In the genomic region with DNA sequence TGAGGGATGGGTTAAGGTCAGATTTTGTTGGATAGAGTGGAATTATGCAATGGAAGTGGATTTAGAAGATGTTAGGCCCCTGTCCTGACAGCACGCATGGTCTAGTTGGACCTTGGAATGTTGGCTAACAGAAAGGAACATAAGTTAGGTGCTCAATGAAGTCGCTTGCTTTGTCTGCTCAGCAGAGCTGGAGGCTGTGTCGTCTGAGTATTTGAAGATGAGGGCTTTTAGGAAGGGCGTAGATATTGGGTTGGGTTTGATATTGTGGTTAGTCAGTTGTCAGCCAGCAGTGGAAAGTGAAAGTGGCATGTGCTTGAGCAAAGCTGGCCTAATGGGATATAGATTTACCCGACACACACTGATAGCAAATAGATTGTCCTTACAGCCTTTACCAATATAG, we compare ENCODE assay signal across 12 cellular contexts.
DNase-seq lines count a peak whose midpoint lies in the region; ATAC-seq and TF ChIP-seq lines count a peak whose summit lies in the region.
"Had no signal": no experiment of that assay in that cellular context is flagged by ENCODE, and none has a peak within 500 bp of the region (broad histone marks: within the 10 kb centered on the region; RNA-seq: fewer than 3 reads in every experiment).

No MANE protein-coding gene starts in this region.

- no peak for TF ChIP-seq CTCF in CD8-positive, alpha-beta T cell (IDR thresholded peaks at IDR 0.05)
- TF ChIP-seq CTCF in activated B cell treated with CpG ODN at 0.5 μM for 24 hours (IDR thresholded peaks at IDR 0.05) (no peak), HFFc6 (IDR thresholded peaks at IDR 0.05) (no peak)

- intact Hi-C loops in CD8-positive, alpha-beta T cell (cut with DNase I, micrococcal nuclease) = no loop called here
- intact Hi-C loops in activated B cell treated with CpG ODN at 0.5 μM for 24 hours (cut with micrococcal nuclease) = no loop called here

- no peak overlapping the region for H3K4me3 ChIP-seq in CD8-positive, alpha-beta T cell (ENCODE audit: low read depth, low read length)

- H3K9me3 Mint-ChIP-seq in CD8-positive, alpha-beta T cell = no peaks in the 10 kb centered on the region
- H3K9me3 Mint-ChIP-seq in activated B cell treated with CpG ODN at 0.5 μM for 24 hours = no peaks in the 10 kb centered on the region
- H3K9me3 Mint-ChIP-seq in memory B cell = no peaks in the 10 kb centered on the region
- H3K9me3 Mint-ChIP-seq in HFFc6 = no peaks in the 10 kb centered on the region

- H3K4me3 Mint-ChIP-seq in CD8-positive, alpha-beta T cell = peak overlapping the region; percentile 9
- H3K4me3 Mint-ChIP-seq in activated B cell treated with CpG ODN at 0.5 μM for 24 hours = peak overlapping the region; percentile 53
- H3K4me3 Mint-ChIP-seq in memory B cell = peak overlapping the region; percentile 43
- no peak overlapping the region for H3K4me3 Mint-ChIP-seq in HFFc6
- H3K4me3 Mint-ChIP-seq: activated CD8-positive, alpha-beta memory T cell treated with anti-CD3 and anti-CD28 coated beads, Interleukin-2, amount 10 ng/mL, durations not matched to agents 7 days and 5 days had no signal

- no peaks in the 10 kb centered on the region for H3K36me3 ChIP-seq in CD8-positive, alpha-beta T cell (ENCODE audit: insufficient read depth, low read length)

- no peaks in the 10 kb centered on the region for H3K9me3 ChIP-seq in CD8-positive, alpha-beta T cell (ENCODE audit: low read length)

- H3K27me3 ChIP-seq in CD8-positive, alpha-beta T cell (ENCODE audit: insufficient read depth, low read length) = no peaks in the 10 kb centered on the region

- H3K4me1 Mint-ChIP-seq in CD8-positive, alpha-beta T cell (ENCODE audit: low read depth) = peaks cover 40% of the 10 kb centered on the region
- H3K4me1 Mint-ChIP-seq in activated B cell treated with CpG ODN at 0.5 μM for 24 hours = peaks cover 93% of the 10 kb centered on the region
- peaks cover 58% of the 10 kb centered on the region for H3K4me1 Mint-ChIP-seq in memory B cell
- H3K4me1 Mint-ChIP-seq in HFFc6 (ENCODE audit: low read depth) = peaks cover 41% of the 10 kb centered on the region

- H3K27ac Mint-ChIP-seq in CD8-positive, alpha-beta T cell = peak overlapping the region; percentile 45
- peak overlapping the region; percentile 84 for H3K27ac Mint-ChIP-seq in activated B cell treated with CpG ODN at 0.5 μM for 24 hours
- H3K27ac Mint-ChIP-seq in memory B cell = peak overlapping the region; percentile 66
- no peak overlapping the region for H3K27ac Mint-ChIP-seq in HFFc6
- H3K27ac Mint-ChIP-seq: activated CD8-positive, alpha-beta memory T cell treated with anti-CD3 and anti-CD28 coated beads, Interleukin-2, amount 10 ng/mL, durations not matched to agents 7 days and 5 days had no signal

- in situ Hi-C loops in KBM-7 (cut with MboI; ENCODE audit: low pct_unique_long_range_greater_than_20kb, low sequenced_read_pairs) = no loop called here

- no peaks in the 10 kb centered on the region for H3K27me3 Mint-ChIP-seq in CD8-positive, alpha-beta T cell (ENCODE audit: low read depth)
- H3K27me3 Mint-ChIP-seq in activated B cell treated with CpG ODN at 0.5 μM for 24 hours (no peaks in the 10 kb centered on the region), memory B cell (no peaks in the 10 kb centered on the region), HFFc6 (ENCODE audit: insufficient read depth) (no peaks in the 10 kb centered on the region; the same call in 1 of the 2 replicates)
- H3K27me3 Mint-ChIP-seq: activated CD8-positive, alpha-beta memory T cell treated with anti-CD3 and anti-CD28 coated beads, Interleukin-2, amount 10 ng/mL, durations not matched to agents 7 days and 5 days had no signal

- DNase-seq in CD8-positive, alpha-beta T cell = peak in 1 of 7 experiments; percentile 28
- DNase-seq in KBM-7 = peak; percentile 32
- no peak for DNase-seq in activated B cell treated with CpG ODN at 0.5 μM for 24 hours
- no peak for DNase-seq in memory B cell (ENCODE audit: low spot score in 2 of 2)
- no peak for DNase-seq in COLO668 (lab: John Stamatoyannopoulos, UW; ENCODE audit: unreplicated experiment)
- DNase-seq in HFFc6 = no peak
- DNase-seq in NCI-H1436 treated with DMSO at 0.1 percent for 48 hours (lab: John Stamatoyannopoulos, UW) = no peak
- DNase-seq: activated CD8-positive, alpha-beta memory T cell treated with anti-CD3 and anti-CD28 coated beads, Interleukin-2, amount 10 ng/mL, durations not matched to agents 7 days and 5 days; DMS153; kidney glomerular epithelial cell; NCI-H446 treated with DMSO at 0.1 percent for 48 hours had no signal

- H3K36me3 Mint-ChIP-seq in CD8-positive, alpha-beta T cell = no peaks in the 10 kb centered on the region
- H3K36me3 Mint-ChIP-seq in activated B cell treated with CpG ODN at 0.5 μM for 24 hours (ENCODE audit: low read depth) (peaks cover 1% of the 10 kb centered on the region), memory B cell (peaks cover 4% of the 10 kb centered on the region), HFFc6 (ENCODE audit: low read depth) (no peaks in the 10 kb centered on the region)
- H3K36me3 Mint-ChIP-seq: activated CD8-positive, alpha-beta memory T cell treated with anti-CD3 and anti-CD28 coated beads, Interleukin-2, amount 10 ng/mL, durations not matched to agents 7 days and 5 days had no signal

- CTCF ChIA-PET in CD8-positive, alpha-beta T cell (lab: Charles Lee) = interaction anchor here (1.5 kb wide), 1 partner anchor 8 kb away, joined by 3 read pairs; no protein-coding TSS in a partner anchor
- CTCF ChIA-PET in activated B cell treated with CpG ODN at 0.5 μM for 24 hours (lab: Charles Lee) = interaction anchor here (1.2 kb wide), 1 partner anchor 44 kb away, joined by 3 read pairs; no protein-coding TSS in a partner anchor

- peaks cover 41% of the 10 kb centered on the region for H3K4me1 ChIP-seq in CD8-positive, alpha-beta T cell (ENCODE audit: insufficient read depth, low read length)

- peak; percentile 61 for ATAC-seq in CD8-positive, alpha-beta T cell
- ATAC-seq in activated B cell treated with CpG ODN at 0.5 μM for 24 hours (ENCODE audit: low read depth) (peak; percentile 37), memory B cell (ENCODE audit: low read depth) (peak; percentile 58), HG03565 (IDR thresholded peaks at IDR 0.05; ENCODE audit: unreplicated experiment) (no peak)
- ATAC-seq: activated CD8-positive, alpha-beta memory T cell treated with anti-CD3 and anti-CD28 coated beads, Interleukin-2, amount 10 ng/mL, durations not matched to agents 7 days and 5 days had no signal

- peak overlapping the region; percentile 39 for H3K27ac ChIP-seq in CD8-positive, alpha-beta T cell (ENCODE audit: low read depth, low read length)

- POLR2A ChIA-PET in CD8-positive, alpha-beta T cell (lab: Charles Lee) = no interaction called here
- POLR2A ChIA-PET in activated B cell treated with CpG ODN at 0.5 μM for 24 hours (lab: Charles Lee) = interaction anchor here (1.1 to 2.4 kb wide), 3 partner anchors 15 to 241 kb away, joined by 4 to 20 read pairs (median 8); no protein-coding TSS in a partner anchor
